ENCODE assay signal across 1 cellular context in genomic region chr12:52370906-52371608, GRCh38.
TF ChIP-seq lines count a peak whose summit lies in the region.

No MANE protein-coding gene starts in this region.

TF ChIP-seq in A549, 52 proteins besides CTCF, POLR2A, EP300 and RAD21 (continued from another document):
- TF ChIP-seq REST (IDR thresholded peaks at IDR 0.05) (no peak), FOSL2 (IDR thresholded peaks at IDR 0.05) (no peak), FOSL2 (CRISPR knock-in tag; IDR thresholded peaks at IDR 0.05) (no peak), HOXB13 (CRISPR knock-in tag; IDR thresholded peaks at IDR 0.05; ENCODE audit: low read depth) (no peak), CBX8 (IDR thresholded peaks at IDR 0.05) (no peak), BHLHE40 (IDR thresholded peaks at IDR 0.05; ENCODE audit: low read depth, low read length) (no peak), PBX3 (IDR thresholded peaks at IDR 0.05) (no peak), ZNF302 (CRISPR knock-in tag; IDR thresholded peaks at IDR 0.05) (no peak), USF2 (IDR thresholded peaks at IDR 0.05) (no peak), KDM5A (IDR thresholded peaks at IDR 0.05) (no peak), FOXS1 (CRISPR knock-in tag; IDR thresholded peaks at IDR 0.05) (no peak)
